ENCODE assay signal across 35 cellular contexts in genomic region chr12:114967187-114967586, GRCh38.
"Had no signal": no experiment of that assay in that cellular context is flagged by ENCODE, and none has a peak within 500 bp of the region (broad histone marks: within the 10 kb centered on the region; RNA-seq: fewer than 3 reads in every experiment).

No MANE protein-coding gene starts in this region.

- H3K27me3 Mint-ChIP-seq: activated CD4-positive, alpha-beta T cell treated with anti-CD3 and anti-CD28 coated beads for 36 hours; activated CD8-positive, alpha-beta memory T cell treated with anti-CD3 and anti-CD28 coated beads, Interleukin-2, amount 10 ng/mL, durations not matched to agents 7 days and 5 days; activated naive CD8-positive, alpha-beta T cell treated with anti-CD3 and anti-CD28 coated beads for 36 hours; T-helper 17 cell had no signal

- H3K27ac Mint-ChIP-seq: activated CD4-positive, alpha-beta T cell treated with anti-CD3 and anti-CD28 coated beads for 36 hours; activated CD8-positive, alpha-beta memory T cell treated with anti-CD3 and anti-CD28 coated beads, Interleukin-2, amount 10 ng/mL, durations not matched to agents 7 days and 5 days; activated CD8-positive, alpha-beta T cell treated with anti-CD3 and anti-CD28 coated beads for 36 hours; activated naive CD4-positive, alpha-beta T cell treated with anti-CD3 and anti-CD28 coated beads for 36 hours; activated naive CD4-positive, alpha-beta T cell treated with anti-CD3 and anti-CD28 coated beads, Interleukin-2, amount 50 U/mL, for 24 hours; activated naive CD8-positive, alpha-beta T cell treated with anti-CD3 and anti-CD28 coated beads for 36 hours; activated naive CD8-positive, alpha-beta T cell treated with anti-CD3 and anti-CD28 coated beads, Interleukin-2, amount 50 U/mL, for 24 hours; activated T-helper 1 cell treated with anti-CD3 and anti-CD28 coated beads, Interleukin-12 subunit alpha, Interleukin-12 subunit beta, Interleukin-2, Interleukin-4 antibody, amounts not matched to agents 30 ng/mL and 10 ng/mL and 1 ng/mL, durations not matched to agents 14 hours and 24 hours and 36 hours; activated T-helper 2 cell treated with anti-CD3 and anti-CD28 coated beads, Interferon-gamma antibody, Interleukin-2, Interleukin-4, amounts not matched to agents 10 μg/mL and 5 μg/mL and 100 μg/mL, durations not matched to agents 14 hours and 24 hours and 36 hours; T-helper 17 cell; T-helper 2 cell treated with Interferon-gamma antibody and Interleukin-4, amounts not matched to agents 5 μg/mL and 100 μg/mL, for 36 hours had no signal

- H3K4me1 ChIP-seq: adrenal gland, body of pancreas, esophagus muscularis mucosa, gastrocnemius medialis, heart left ventricle had no signal

- H3K27me3 ChIP-seq: adrenal gland, body of pancreas, esophagus muscularis mucosa, foreskin keratinocyte, gastrocnemius medialis, heart left ventricle had no signal

- H3K9me3 Mint-ChIP-seq: activated CD8-positive, alpha-beta T cell treated with anti-CD3 and anti-CD28 coated beads for 36 hours; activated naive CD8-positive, alpha-beta T cell treated with anti-CD3 and anti-CD28 coated beads for 36 hours; activated T-helper 1 cell treated with anti-CD3 and anti-CD28 coated beads, Interleukin-12 subunit alpha, Interleukin-12 subunit beta, Interleukin-2, Interleukin-4 antibody, amounts not matched to agents 30 ng/mL and 10 ng/mL and 1 ng/mL, durations not matched to agents 14 hours and 24 hours and 36 hours had no signal

- H3K4me1 Mint-ChIP-seq: activated CD4-positive, alpha-beta T cell treated with anti-CD3 and anti-CD28 coated beads for 36 hours; activated CD8-positive, alpha-beta memory T cell treated with anti-CD3 and anti-CD28 coated beads, Interleukin-2, amount 10 ng/mL, durations not matched to agents 7 days and 5 days; activated naive CD4-positive, alpha-beta T cell treated with anti-CD3 and anti-CD28 coated beads, Interleukin-2, amount 50 U/mL, for 24 hours; activated naive CD8-positive, alpha-beta T cell treated with anti-CD3 and anti-CD28 coated beads for 36 hours; activated naive CD8-positive, alpha-beta T cell treated with anti-CD3 and anti-CD28 coated beads, Interleukin-2, amount 50 U/mL, for 24 hours; T-helper 17 cell had no signal

- ATAC-seq: activated CD4-positive, alpha-beta T cell treated with anti-CD3 and anti-CD28 coated beads for 36 hours; activated CD8-positive, alpha-beta memory T cell treated with anti-CD3 and anti-CD28 coated beads, Interleukin-2, amount 10 ng/mL, durations not matched to agents 7 days and 5 days; activated CD8-positive, alpha-beta T cell treated with anti-CD3 and anti-CD28 coated beads for 36 hours; activated naive CD8-positive, alpha-beta T cell treated with anti-CD3 and anti-CD28 coated beads, Interleukin-2, amount 50 U/mL, for 24 hours; body of pancreas; foreskin keratinocyte; gastrocnemius medialis; heart left ventricle; T-helper 17 cell had no signal

- H3K9me3 ChIP-seq: adrenal gland, body of pancreas, esophagus muscularis mucosa, gastrocnemius medialis had no signal

- H3K4me3 ChIP-seq: adrenal gland, body of pancreas, esophagus muscularis mucosa, gastrocnemius medialis, heart left ventricle had no signal

- H3K4me3 Mint-ChIP-seq: activated CD4-positive, alpha-beta T cell treated with anti-CD3 and anti-CD28 coated beads for 36 hours; activated CD8-positive, alpha-beta memory T cell treated with anti-CD3 and anti-CD28 coated beads, Interleukin-2, amount 10 ng/mL, durations not matched to agents 7 days and 5 days; activated CD8-positive, alpha-beta T cell treated with anti-CD3 and anti-CD28 coated beads for 36 hours; activated naive CD4-positive, alpha-beta T cell treated with anti-CD3 and anti-CD28 coated beads for 36 hours; activated naive CD4-positive, alpha-beta T cell treated with anti-CD3 and anti-CD28 coated beads, Interleukin-2, amount 50 U/mL, for 24 hours; activated naive CD8-positive, alpha-beta T cell treated with anti-CD3 and anti-CD28 coated beads for 36 hours; activated naive CD8-positive, alpha-beta T cell treated with anti-CD3 and anti-CD28 coated beads, Interleukin-2, amount 50 U/mL, for 24 hours; activated T-helper 1 cell treated with anti-CD3 and anti-CD28 coated beads, Interleukin-12 subunit alpha, Interleukin-12 subunit beta, Interleukin-2, Interleukin-4 antibody, amounts not matched to agents 30 ng/mL and 10 ng/mL and 1 ng/mL, durations not matched to agents 14 hours and 24 hours and 36 hours; T-helper 17 cell; T-helper 2 cell treated with Interferon-gamma antibody and Interleukin-4, amounts not matched to agents 5 μg/mL and 100 μg/mL, for 36 hours had no signal

- H3K36me3 Mint-ChIP-seq: activated CD8-positive, alpha-beta memory T cell treated with anti-CD3 and anti-CD28 coated beads, Interleukin-2, amount 10 ng/mL, durations not matched to agents 7 days and 5 days; activated naive CD4-positive, alpha-beta T cell treated with anti-CD3 and anti-CD28 coated beads, Interleukin-2, amount 50 U/mL, for 24 hours; activated naive CD8-positive, alpha-beta T cell treated with anti-CD3 and anti-CD28 coated beads for 36 hours had no signal

- DNase-seq: activated CD4-positive, alpha-beta T cell treated with anti-CD3 and anti-CD28 coated beads for 36 hours; activated CD4-positive, alpha-beta T cell treated with anti-CD3 and anti-CD28 coated beads, Interleukin-2, amount 50 U/mL, for 1 hour; activated CD4-positive, alpha-beta T cell treated with anti-CD3 and anti-CD28 coated beads, Interleukin-2, amount 50 U/mL, for 48 hours; activated CD4-positive, CD25-positive, alpha-beta regulatory T cell; activated CD4-positive, CD25-positive, alpha-beta regulatory T cell treated with anti-CD3 and anti-CD28 coated beads, Interleukin-2, amount 50 U/mL, for 72 hours; activated CD8-positive, alpha-beta memory T cell treated with anti-CD3 and anti-CD28 coated beads, Interleukin-2, amount 10 ng/mL, durations not matched to agents 7 days and 5 days; activated CD8-positive, alpha-beta memory T cell treated with anti-CD3 and anti-CD28 coated beads, Interleukin-2, amount 50 U/mL, for 4 hours; activated CD8-positive, alpha-beta T cell treated with anti-CD3 and anti-CD28 coated beads for 36 hours; activated effector memory CD4-positive, alpha-beta T cell treated with anti-CD3 and anti-CD28 coated beads, Interleukin-2, amount 50 U/mL, for 16 hours; activated naive CD4-positive, alpha-beta T cell treated with anti-CD3 and anti-CD28 coated beads for 36 hours; activated naive CD8-positive, alpha-beta T cell treated with anti-CD3 and anti-CD28 coated beads for 36 hours; activated naive CD8-positive, alpha-beta T cell treated with anti-CD3 and anti-CD28 coated beads, Interleukin-2, amount 50 U/mL, for 24 hours; activated T-cell treated with anti-CD3 and anti-CD28 coated beads, Interleukin-2, amount 50 U/mL, for 1 hour; activated T-cell treated with anti-CD3 and anti-CD28 coated beads, Interleukin-2, amount 50 U/mL, for 48 hours; adrenal gland; amygdala; aorta; body of pancreas; caudate nucleus; cortex of kidney; dermis blood vessel endothelial cell; effector CD4-positive, alpha-beta T cell; erythroblast; foreskin keratinocyte; gastrocnemius medialis; glutamatergic neuron; heart left ventricle; T-helper 1 cell; T-helper 17 cell; T1000 had no signal

- H3K27ac ChIP-seq: adrenal gland, body of pancreas, esophagus muscularis mucosa, foreskin keratinocyte, gastrocnemius medialis, heart left ventricle had no signal

- H3K36me3 ChIP-seq: adrenal gland, esophagus muscularis mucosa, gastrocnemius medialis, heart left ventricle had no signal
